ENCODE assay signal across 1 cellular context in the genomic region with DNA sequence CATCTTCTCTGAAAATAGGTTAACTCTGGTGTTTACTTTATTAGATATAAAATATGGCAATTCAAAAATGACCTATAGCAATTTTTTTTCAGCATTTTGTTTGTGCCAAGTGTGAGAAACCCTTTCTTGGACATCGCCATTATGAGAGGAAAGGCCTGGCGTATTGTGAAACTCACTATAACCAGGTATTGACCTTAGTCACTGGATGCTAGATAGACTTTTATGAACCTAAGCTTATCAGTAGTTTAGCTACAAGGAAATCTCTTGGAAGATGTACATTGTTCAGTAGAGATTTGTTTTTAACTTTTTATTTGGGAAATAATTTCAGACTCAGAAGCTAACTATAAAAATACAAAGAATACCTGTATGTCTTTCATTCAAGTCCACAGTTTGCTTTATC. TPM values are rescaled to one million over a fixed set of nuclear protein-coding genes. Genes with fewer than 3 reads are reported as not detected.
"Had no signal": no experiment of that assay in that cellular context is flagged by ENCODE, and none has a peak within 500 bp of the region (broad histone marks: within the 10 kb centered on the region; RNA-seq: fewer than 3 reads in every experiment).

No MANE protein-coding gene starts in this region.

RNA-seq across cellular contexts. Expression of gene LIMS3, which starts 21.7 kb away (rescaled TPM):
- total RNA-seq: esophagus mucosa had no signal
